1 cellular context compared by ENCODE assay signal in the genomic region with DNA sequence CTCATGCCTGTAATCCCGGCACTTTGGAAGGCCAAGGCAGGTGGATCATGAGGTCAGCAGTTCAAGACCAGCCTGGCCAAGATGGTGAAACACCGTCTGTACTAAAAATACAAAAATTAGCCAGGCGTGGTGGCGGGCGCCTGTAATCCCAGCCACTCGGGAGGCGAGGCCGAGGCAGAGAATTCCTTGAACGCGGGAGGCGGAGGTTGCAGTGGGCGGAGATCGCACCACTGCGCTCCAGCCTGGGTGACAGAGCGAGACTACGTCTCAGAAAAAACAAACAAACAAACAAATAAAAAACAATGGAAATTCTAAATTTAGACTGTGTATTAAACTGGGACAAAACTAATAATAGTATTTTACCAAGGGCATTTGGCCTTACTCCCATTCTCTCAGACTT.
A peak's percentile ranks its signal among the peaks of the same experiment; 100 is the strongest.
TF ChIP-seq lines count a peak whose summit lies in the region.

No MANE protein-coding gene starts in this region.

TF ChIP-seq in H1, 55 proteins besides CTCF, POLR2A, EP300 and RAD21:
- TF ChIP-seq PHF8 (conservative IDR thresholded peaks at IDR 0.05; ENCODE audit: low read depth, low read length), result 0 out of 2 replicates have a peak, but pooled peaks have one; percentile 27
